10 cellular contexts compared by ENCODE assay signal in the genomic region with DNA sequence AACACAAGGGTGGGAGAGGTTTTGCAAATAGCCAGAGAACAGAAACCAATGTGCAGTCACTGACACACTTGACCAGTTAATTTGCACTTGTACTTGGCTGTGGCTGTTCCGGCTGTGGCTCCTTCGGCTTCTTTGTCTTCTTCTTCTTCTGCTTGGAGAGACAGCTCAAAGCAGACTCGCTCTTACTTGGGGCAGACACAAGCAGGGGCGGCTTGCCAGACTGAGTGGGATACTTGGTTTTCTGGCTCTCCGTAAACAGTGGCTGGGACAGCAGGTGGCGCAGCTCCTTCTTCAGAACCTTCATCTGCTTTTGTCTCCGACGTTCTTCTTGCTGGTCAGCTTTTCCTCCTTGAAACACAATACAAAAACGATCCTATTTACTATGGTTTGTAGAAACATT. TPM values are rescaled to one million over a fixed set of nuclear protein-coding genes. Genes with fewer than 3 reads are reported as not detected.
A peak's percentile ranks its signal among the peaks of the same experiment; 100 is the strongest.
DNase-seq lines count a peak whose midpoint lies in the region; ATAC-seq, FAIRE-seq and TF ChIP-seq lines count a peak whose summit lies in the region.
"Had no signal": no experiment of that assay in that cellular context is flagged by ENCODE, and none has a peak within 500 bp of the region (broad histone marks: within the 10 kb centered on the region; RNA-seq: fewer than 3 reads in every experiment).

No MANE protein-coding gene starts in this region.

- H3K9me3 Mint-ChIP-seq in neural progenitor cell = no peaks in the 10 kb centered on the region

- peaks cover 31% of the 10 kb centered on the region for H3K36me3 ChIP-seq in fibroblast of lung (ENCODE audit: control insufficient read depth, insufficient read depth, low read length)
- H3K36me3 ChIP-seq in neural progenitor cell = no peaks in the 10 kb centered on the region

- peaks cover 45% of the 10 kb centered on the region for H3K4me1 Mint-ChIP-seq in neural progenitor cell

- H3K9me3 ChIP-seq in fibroblast of lung (ENCODE audit: control insufficient read depth, insufficient read depth, low read depth, low read length) (no peaks in the 10 kb centered on the region), neural progenitor cell (ENCODE audit: low read depth) (no peaks in the 10 kb centered on the region)
- H3K9me3 ChIP-seq: suprapubic skin had no signal

- H3K4me2 ChIP-seq in fibroblast of lung (ENCODE audit: extremely low read depth, insufficient read depth, low read length) (no peak overlapping the region), neural progenitor cell (no peak overlapping the region)

- no peaks in the 10 kb centered on the region for H3K27me3 ChIP-seq in fibroblast of lung (ENCODE audit: control insufficient read depth, insufficient read depth, low read length)
- no peaks in the 10 kb centered on the region for H3K27me3 ChIP-seq in neural progenitor cell
- H3K27me3 ChIP-seq: suprapubic skin had no signal

- H3K27ac ChIP-seq in fibroblast of lung (ENCODE audit: insufficient read depth, low read length) = no peak overlapping the region
- no peak overlapping the region for H3K27ac ChIP-seq in neural progenitor cell
- H3K27ac ChIP-seq: suprapubic skin had no signal

- peak overlapping the region; percentile 9 for H3K27ac Mint-ChIP-seq in neural progenitor cell

- TF ChIP-seq CTCF in fibroblast of lung (conservative IDR thresholded peaks at IDR 0.05 in 1 of 2, IDR thresholded peaks at IDR 0.05 in 1 of 2; ENCODE audit: low read depth in 1 of 2, low read length in 2 of 2) (peak; percentile 34 to 51), neural progenitor cell (IDR thresholded peaks at IDR 0.05) (peak; percentile 53)

- no peak for ATAC-seq in HG03097 (IDR thresholded peaks at IDR 0.05; ENCODE audit: low FRiP score, unreplicated experiment)
- no peak for ATAC-seq in GM21515 (IDR thresholded peaks at IDR 0.05; ENCODE audit: unreplicated experiment)
- no peak for ATAC-seq in HG02885 (IDR thresholded peaks at IDR 0.05; ENCODE audit: poor library complexity, unreplicated experiment)
- ATAC-seq in HG03442 (IDR thresholded peaks at IDR 0.05; ENCODE audit: unreplicated experiment) = no peak

- peaks cover 46% of the 10 kb centered on the region for H3K36me3 Mint-ChIP-seq in neural progenitor cell

- no peaks in the 10 kb centered on the region for H3K4me1 ChIP-seq in fibroblast of lung (ENCODE audit: control insufficient read depth, extremely low read depth, insufficient read depth, low read length)
- H3K4me1 ChIP-seq in neural progenitor cell = peaks cover 4% of the 10 kb centered on the region
- H3K4me1 ChIP-seq: suprapubic skin had no signal

- FAIRE-seq in RCC 7860 (lab: Jason Lieb, UNC) = no peak

- H3K27me3 Mint-ChIP-seq in neural progenitor cell (ENCODE audit: insufficient read depth, low read depth) = peaks cover 6% of the 10 kb centered on the region

- H3K4me3 Mint-ChIP-seq in neural progenitor cell = no peak overlapping the region

- H2AFZ ChIP-seq in fibroblast of lung (ENCODE audit: low read length) (no peak overlapping the region), neural progenitor cell (replicated peaks) (no peak overlapping the region)

- no peaks in the 10 kb centered on the region for H3F3A ChIP-seq in neural progenitor cell (ENCODE audit: low read depth)

- DNase-seq in EH (ENCODE audit: low read depth) (peak; percentile 57), RCC 7860 (ENCODE audit: low spot score) (peak; percentile 8), fibroblast of lung (ENCODE audit: low read depth in 2 of 2) (peak; percentile 49 to 63), neural progenitor cell (ENCODE audit: low spot score) (peak; percentile 57)

- H3K4me3 ChIP-seq in fibroblast of lung (replicated peaks in 1 of 4; ENCODE audit: control extremely low read depth in 1 of 4, insufficient read depth in 1 of 4, low read depth in 3 of 4, low read length in 4 of 4) (no peak overlapping the region), neural progenitor cell (no peak overlapping the region)
- H3K4me3 ChIP-seq: suprapubic skin had no signal

- H3K9ac ChIP-seq in fibroblast of lung (ENCODE audit: insufficient read depth, low read length) = no peak overlapping the region
- no peak overlapping the region for H3K9ac ChIP-seq in neural progenitor cell

- H3K79me2 ChIP-seq in fibroblast of lung (ENCODE audit: control insufficient read depth, insufficient read depth, low read length) (no peaks in the 10 kb centered on the region), neural progenitor cell (ENCODE audit: low read depth) (no peaks in the 10 kb centered on the region)

- H4K20me1 ChIP-seq in fibroblast of lung (ENCODE audit: control insufficient read depth, extremely low read depth, insufficient read depth, low read length) = no peaks in the 10 kb centered on the region
- no peaks in the 10 kb centered on the region for H4K20me1 ChIP-seq in neural progenitor cell (ENCODE audit: low read depth)

RNA-seq across cellular contexts. Expression of a gene that starts 25.0 kb away (rescaled TPM):
- total RNA-seq in fibroblast of lung = 1.5 and 2.3 TPM in 2 replicates
- polyA plus RNA-seq in fibroblast of lung = 1.3 and 1.4 TPM in 2 replicates
- polyA plus RNA-seq in fibroblast of lung (2012) = 0.86 and 0.96 TPM in 2 replicates
- 2.6 and 4.3 TPM in 2 replicates for polyA minus RNA-seq in fibroblast of lung (ENCODE audit: low replicate concordance)
- 6.8 and 9.6 TPM in 2 replicates for total RNA-seq in neural progenitor cell (ENCODE audit: low replicate concordance)

RNA-seq across cellular contexts. Expression of a gene that starts 29.9 kb away (rescaled TPM):
- 103 and 143 TPM in 2 replicates for total RNA-seq in fibroblast of lung
- 192 and 244 TPM in 2 replicates for polyA plus RNA-seq in fibroblast of lung
- 157 and 176 TPM in 2 replicates for polyA plus RNA-seq in fibroblast of lung (2012)
- polyA minus RNA-seq in fibroblast of lung (ENCODE audit: low replicate concordance) = 64.4 and 89.6 TPM in 2 replicates
- total RNA-seq in neural progenitor cell (ENCODE audit: low replicate concordance) = 113 and 153 TPM in 2 replicates

RNA-seq across cellular contexts. Expression of a gene that starts 30.0 kb away (rescaled TPM):
- 8.5 and 14.4 TPM in 2 replicates for total RNA-seq in fibroblast of lung
- 20.3 and 26.0 TPM in 2 replicates for polyA plus RNA-seq in fibroblast of lung
- 21.2 and 28.0 TPM in 2 replicates for polyA plus RNA-seq in fibroblast of lung (2012)
- 14.6 and 15.5 TPM in 2 replicates for polyA minus RNA-seq in fibroblast of lung (ENCODE audit: low replicate concordance)
- 10.8 and 19.9 TPM in 2 replicates for total RNA-seq in neural progenitor cell (ENCODE audit: low replicate concordance)

RNA-seq across cellular contexts. Expression of a gene that starts 54.0 kb away (rescaled TPM):
- total RNA-seq in fibroblast of lung (not detected in 2 replicates), neural progenitor cell (ENCODE audit: low replicate concordance) (not detected in 2 replicates)
- polyA plus RNA-seq in fibroblast of lung = not detected in 2 replicates
- not detected in 2 replicates for polyA plus RNA-seq in fibroblast of lung (2012)
- polyA minus RNA-seq in fibroblast of lung (ENCODE audit: low replicate concordance) = not detected in 2 replicates
- total RNA-seq: suprapubic skin had no signal
- polyA plus RNA-seq: esophagus had no signal

RNA-seq across cellular contexts. Expression of a gene that starts 59.4 kb away (rescaled TPM):
- total RNA-seq in fibroblast of lung = 7.9 and 11.6 TPM in 2 replicates
- 8.3 and 32.2 TPM in 2 replicates for polyA plus RNA-seq in fibroblast of lung
- polyA plus RNA-seq in fibroblast of lung (2012) = 7.7 and 26.1 TPM in 2 replicates
- 1.1 TPM in 1 of 2 replicates, not detected in the other for polyA minus RNA-seq in fibroblast of lung (ENCODE audit: low replicate concordance)
- 0.69 and 2.5 TPM in 2 replicates for total RNA-seq in neural progenitor cell (ENCODE audit: low replicate concordance)
